In the genomic region with DNA sequence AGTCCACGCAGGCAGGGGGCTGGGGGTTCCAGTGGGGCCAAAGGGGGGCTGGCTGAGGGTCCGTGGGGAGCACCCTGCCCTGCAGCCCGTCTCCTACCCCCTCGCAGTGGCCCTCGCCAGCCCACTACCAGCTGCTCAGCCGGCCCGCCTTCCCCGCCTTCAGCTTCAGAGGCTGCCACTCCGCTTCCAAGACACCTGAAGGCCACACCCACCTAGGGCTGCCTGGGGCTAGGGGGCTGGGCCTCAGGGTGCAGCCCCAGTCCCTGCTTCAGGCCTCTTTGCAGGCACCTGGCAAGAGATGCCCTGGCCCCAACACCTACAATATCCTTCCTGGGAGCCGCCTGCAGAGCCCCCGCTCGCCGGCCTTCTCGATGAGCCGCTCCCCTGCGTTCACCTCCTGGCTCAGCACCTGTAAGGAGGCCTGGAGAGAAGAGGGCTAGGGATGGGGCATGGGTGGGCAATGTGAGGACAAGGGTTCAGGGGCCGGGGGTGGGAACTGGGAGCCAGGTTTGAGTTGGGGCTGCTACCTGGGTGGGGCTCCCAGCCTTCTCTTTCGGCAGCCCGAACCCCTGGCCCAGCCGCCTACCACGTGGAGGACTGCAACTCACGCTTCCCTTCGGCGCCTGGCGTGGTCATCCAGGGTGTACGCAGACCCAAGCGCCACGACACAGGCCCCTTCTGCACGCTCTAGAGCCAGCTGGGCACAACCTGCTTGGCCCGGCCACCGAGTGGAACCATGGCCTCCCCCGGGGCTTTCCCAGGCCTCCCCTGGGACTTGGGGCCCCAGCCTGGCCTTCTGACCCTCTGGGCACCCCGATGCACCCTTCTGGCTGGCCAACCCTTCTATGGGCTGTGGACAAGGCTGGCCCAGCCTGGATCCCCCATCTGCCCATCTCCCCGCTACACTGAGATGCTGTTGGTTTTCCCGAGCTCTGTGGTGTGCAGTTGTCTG, we compare ENCODE assay signal across 17 cellular contexts.
DNase-seq lines count a peak whose midpoint lies in the region; ATAC-seq and TF ChIP-seq lines count a peak whose summit lies in the region.
"Had no signal": no experiment of that assay in that cellular context is flagged by ENCODE, and none has a peak within 500 bp of the region (broad histone marks: within the 10 kb centered on the region; RNA-seq: fewer than 3 reads in every experiment).

No MANE protein-coding gene starts in this region.

- DNase-seq in NCI-H146 (lab: John Stamatoyannopoulos, UW) (peak; percentile 43), NCI-H146 treated with DMSO at 0.1 percent for 48 hours (lab: John Stamatoyannopoulos, UW; ENCODE audit: unreplicated experiment) (no peak), NCI-H69 (lab: John Stamatoyannopoulos, UW) (peak; percentile 72), nephron progenitor cell (no peak), SW 1271 (lab: John Stamatoyannopoulos, UW) (no peak)
- DNase-seq: activated CD4-positive, alpha-beta T cell treated with anti-CD3 and anti-CD28 coated beads for 4 hours; activated T-cell treated with anti-CD3 and anti-CD28 coated beads, Interleukin-2, amount 50 U/mL, for 48 hours; amniotic stem cell; DMS79 treated with DMSO at 0.1 percent for 48 hours; dorsolateral prefrontal cortex; immature natural killer cell; NCI-H1694; PC-3; uterus had no signal

- H3K27ac Mint-ChIP-seq in nephron progenitor cell: no peak overlapping the region
- H3K27ac Mint-ChIP-seq: immature natural killer cell, mesothelial cell of epicardium, progenitor cell of endocrine pancreas had no signal

- H3K27me3 Mint-ChIP-seq in nephron progenitor cell (ENCODE audit: low read depth, poor library complexity): no peaks in the 10 kb centered on the region
- H3K27me3 Mint-ChIP-seq: progenitor cell of endocrine pancreas had no signal

- no peak for ATAC-seq in HG02588 (IDR thresholded peaks at IDR 0.05; ENCODE audit: unreplicated experiment)
- ATAC-seq: PC-3 had no signal

- H3K4me3 Mint-ChIP-seq in nephron progenitor cell: peak overlapping the region; percentile 60

- peaks cover 49% of the 10 kb centered on the region for H3K4me1 Mint-ChIP-seq in nephron progenitor cell

- no peaks in the 10 kb centered on the region for H3K36me3 Mint-ChIP-seq in nephron progenitor cell (ENCODE audit: low read depth)
- H3K36me3 Mint-ChIP-seq: immature natural killer cell, mesothelial cell of epicardium had no signal

- no peak for TF ChIP-seq CTCF in nephron progenitor cell (IDR thresholded peaks at IDR 0.05)

- H3K9me3 Mint-ChIP-seq in nephron progenitor cell: no peaks in the 10 kb centered on the region
- H3K9me3 Mint-ChIP-seq: mesothelial cell of epicardium had no signal

Comparison
In these comparisons a context has a peak if more than half of its experiments do, and no peak if none do; other contexts are left out.
1. DNase-seq: peak in NCI-H146 (single experiment) and NCI-H69 (single experiment); none in NCI-H146 treated with DMSO at 0.1 percent for 48 hours (single experiment), nephron progenitor cell (single experiment) and SW 1271 (0 of 2).